In genomic region chr6:52570291-52570700, GRCh38 we compare ENCODE assay signal across 14 cellular contexts. TPM values are rescaled to one million over a fixed set of nuclear protein-coding genes. Genes with fewer than 3 reads are reported as not detected.
DNase-seq lines count a peak whose midpoint lies in the region; ATAC-seq and TF ChIP-seq lines count a peak whose summit lies in the region.
"Had no signal": no experiment of that assay in that cellular context is flagged by ENCODE, and none has a peak within 500 bp of the region (broad histone marks: within the 10 kb centered on the region; RNA-seq: fewer than 3 reads in every experiment).

No MANE protein-coding gene starts in this region.

- intact Hi-C loops in IMR-90 (cut with micrococcal nuclease) = no loop called here
- intact Hi-C loops in ascending aorta (cut with DNase I) = loop anchor here (10.0 kb wide), 2 partner anchors 285 to 425 kb away; partner anchors contain the start of genes GSTA4 and MCM3
- intact Hi-C loops in right cardiac atrium (cut with DNase I) = loop anchor here in 3 of 4 donors (5.0 to 10.0 kb wide), 4 partner anchors 58 to 148 kb away; partner anchors contain the start of gene EFHC1 (in 2 of the 3)

- H3K27me3 ChIP-seq in IMR-90 (ENCODE audit: control insufficient read depth, insufficient read depth, low read length) (no peaks in the 10 kb centered on the region), ascending aorta (no peaks in the 10 kb centered on the region), right cardiac atrium (ENCODE audit: control insufficient read depth, insufficient read depth) (no peaks in the 10 kb centered on the region), suprapubic skin (no peaks in the 10 kb centered on the region)
- H3K27me3 ChIP-seq: right lobe of liver had no signal

- WGBS in IMR-90 (ENCODE audit: extremely low coverage in 2 of 2, insufficient read length in 1 of 2), 2 experiments = no CpG with 5 or more reads among the region's 8 CpGs
- WGBS in right cardiac atrium = 32% methylated on average over 8 of the region's 8 CpGs
- 37% methylated on average over 8 of the region's 8 CpGs for WGBS in suprapubic skin

- TF ChIP-seq CTCF in IMR-90 (conservative IDR thresholded peaks at IDR 0.05; ENCODE audit: low read depth, low read length) (no peak), ascending aorta (IDR thresholded peaks at IDR 0.05) (no peak), suprapubic skin (IDR thresholded peaks at IDR 0.05) (no peak), endothelial cell (IDR thresholded peaks at IDR 0.05; ENCODE audit: unreplicated experiment) (no peak)

- POLR2A ChIA-PET in IMR-90 (lab: Charles Lee; ENCODE audit: unreplicated experiment) = interaction anchor here (0.6 kb wide), 1 partner anchor 528 kb away, joined by 5 read pairs; no protein-coding TSS in a partner anchor

- H3K79me1 ChIP-seq in IMR-90 (ENCODE audit: low read depth in 1 of 2, low read length in 2 of 2) = peaks cover 6 to 75% of the 10 kb centered on the region in 2 experiments; a peak in 3 of 4 replicates

- peak overlapping the region; percentile 42; the same call in 1 of the 2 replicates for H3K14ac ChIP-seq in IMR-90 (replicated peaks; ENCODE audit: low read depth, low read length)

- CTCF ChIA-PET in IMR-90 (lab: Yijun Ruan, JAX) = interaction anchor here (0.7 to 1.8 kb wide), 3 partner anchors 31 to 82 kb away, joined by 3 to 6 read pairs (median 3); no protein-coding TSS in a partner anchor

- peaks cover 4% of the 10 kb centered on the region; the same call in 1 of the 2 replicates for H3K36me3 ChIP-seq in IMR-90 (ENCODE audit: control insufficient read depth, insufficient read depth, low read length)
- H3K36me3 ChIP-seq in ascending aorta = no peaks in the 10 kb centered on the region
- H3K36me3 ChIP-seq in suprapubic skin = no peaks in the 10 kb centered on the region
- H3K36me3 ChIP-seq: right lobe of liver had no signal

- peak overlapping the region; percentile 59 for H2BK5ac ChIP-seq in IMR-90 (ENCODE audit: low read depth, low read length, poor library complexity, severe bottlenecking)

- TF ChIP-seq RAD21 in IMR-90 (IDR thresholded peaks at IDR 0.05; ENCODE audit: low read length) = no peak

- peaks cover 43% of the 10 kb centered on the region for H3K4me1 ChIP-seq in IMR-90 (ENCODE audit: control insufficient read depth, insufficient read depth, low read length)
- H3K4me1 ChIP-seq in ascending aorta = peaks cover 30 to 90% of the 10 kb centered on the region in 2 donors
- H3K4me1 ChIP-seq in right cardiac atrium (ENCODE audit: control insufficient read depth, insufficient read depth, low read length) = peaks cover 34% of the 10 kb centered on the region
- peaks cover 61% of the 10 kb centered on the region for H3K4me1 ChIP-seq in suprapubic skin

- H3K4me1 Mint-ChIP-seq in endothelial cell (ENCODE audit: unreplicated experiment) = peaks cover 82% of the 10 kb centered on the region

- H2AK9ac ChIP-seq in IMR-90 (replicated peaks; ENCODE audit: low read depth, low read length, poor library complexity) = no peak overlapping the region

- ATAC-seq in IMR-90 (ENCODE audit: low read depth) (no peak), right cardiac atrium (peak; percentile 56 to 59), left lobe of liver (no peak), GM21381 (IDR thresholded peaks at IDR 0.05; ENCODE audit: unreplicated experiment) (no peak)
- ATAC-seq: right lobe of liver had no signal

- no peaks in the 10 kb centered on the region for H3K9me3 Mint-ChIP-seq in endothelial cell (ENCODE audit: unreplicated experiment)
- H3K9me3 Mint-ChIP-seq: IgD-negative memory B cell had no signal

- no TSS peak for BruUV-seq in IMR-90 (replicated peaks; lab: Mats Ljungman, UMichigan)

- TF ChIP-seq EP300 in suprapubic skin (IDR thresholded peaks at IDR 0.05) = no peak

- H3K27me3 Mint-ChIP-seq in endothelial cell (ENCODE audit: unreplicated experiment) = peaks cover 10% of the 10 kb centered on the region
- H3K27me3 Mint-ChIP-seq: IgD-negative memory B cell had no signal

- peak overlapping the region; percentile 52 for H2AK5ac ChIP-seq in IMR-90 (ENCODE audit: low read depth, low read length)

- peak overlapping the region; percentile 56 for H2BK120ac ChIP-seq in IMR-90 (ENCODE audit: low read depth, low read length)

- H3K27ac Mint-ChIP-seq in endothelial cell (ENCODE audit: unreplicated experiment) = no peak overlapping the region
- H3K27ac Mint-ChIP-seq: IgD-negative memory B cell had no signal

- 0 out of 2 replicates have a peak overlapping the region, but pooled peaks have one; percentile 8 for H2BK20ac ChIP-seq in IMR-90 (ENCODE audit: low read depth, low read length)

- H4K20me1 ChIP-seq in IMR-90 (ENCODE audit: insufficient read depth, low read length) = peaks cover 77% of the 10 kb centered on the region

- no peak overlapping the region for H3K4me3 Mint-ChIP-seq in endothelial cell (ENCODE audit: unreplicated experiment)

- H3K4ac ChIP-seq in IMR-90 (ENCODE audit: low read depth, low read length) = peak overlapping the region; percentile 52

- DNase-seq in IMR-90 (no peak), ascending aorta (ENCODE audit: low spot score in 2 of 2) (no peak), right cardiac atrium (peak; percentile 56 to 74 (median 74)), suprapubic skin (ENCODE audit: low spot score in 2 of 2) (peak in 1 of 2 donors; percentile 73), endothelial cell (ENCODE audit: low spot score) (no peak), UCSD-AML1 (lab: John Stamatoyannopoulos, UW; ENCODE audit: unreplicated experiment) (no peak), left lobe of liver (ENCODE audit: low spot score) (no peak)
- DNase-seq: amygdala, DMS153, NCI-H510A, right lobe of liver had no signal

- H2AFZ ChIP-seq in IMR-90 (replicated peaks; ENCODE audit: low read length, poor library complexity) = no peak overlapping the region

- TF ChIP-seq POLR2A in IMR-90 (IDR thresholded peaks at IDR 0.05; ENCODE audit: low read depth, low read length) (no peak), suprapubic skin (IDR thresholded peaks at IDR 0.05) (no peak)

- no peaks in the 10 kb centered on the region for H3K9me3 ChIP-seq in IMR-90 (ENCODE audit: control insufficient read depth, insufficient read depth, low read length)
- no peaks in the 10 kb centered on the region for H3K9me3 ChIP-seq in ascending aorta
- no peaks in the 10 kb centered on the region for H3K9me3 ChIP-seq in right cardiac atrium (ENCODE audit: control insufficient read depth, low read length)
- no peaks in the 10 kb centered on the region for H3K9me3 ChIP-seq in suprapubic skin
- H3K9me3 ChIP-seq: right lobe of liver had no signal

- H3K4me2 ChIP-seq in IMR-90 (ENCODE audit: low read depth, low read length) = peak overlapping the region; percentile 43

- H3K18ac ChIP-seq in IMR-90 (ENCODE audit: low read depth, low read length) = peak overlapping the region; percentile 36

- peak overlapping the region; percentile 18; the same call in 1 of the 2 replicates for H3K9ac ChIP-seq in IMR-90 (ENCODE audit: low read depth, low read length)

- H4K91ac ChIP-seq in IMR-90 (ENCODE audit: insufficient read depth, low read depth, low read length) = peak overlapping the region; percentile 26; the same call in 1 of the 2 replicates

- dilution Hi-C loops in IMR-90 (cut with HindIII; ENCODE audit: low sequenced_read_pairs, unreplicated experiment) = no loop called here

- H4K8ac ChIP-seq in IMR-90 (ENCODE audit: low read depth in 2 of 2, low read length in 2 of 2) = peak overlapping the region in 1 of 2 experiments; percentile 56; a peak in 1 of 4 replicates

- H4K5ac ChIP-seq in IMR-90 (ENCODE audit: low read depth, low read length) = peak overlapping the region; percentile 2; the same call in 1 of the 2 replicates

- H2BK15ac ChIP-seq in IMR-90 (ENCODE audit: low read depth, low read length) = 0 out of 3 replicates have a peak overlapping the region, but pooled peaks have one; percentile 56

- H3K27ac ChIP-seq in IMR-90 (ENCODE audit: insufficient read depth, low read length) (peak overlapping the region; percentile 44), ascending aorta (peak overlapping the region; percentile 99 to 100), right cardiac atrium (ENCODE audit: low read length) (peak overlapping the region; percentile 10), suprapubic skin (peak overlapping the region; percentile 54)
- H3K27ac ChIP-seq: epithelial cell of prostate, right lobe of liver had no signal

- peaks cover 45% of the 10 kb centered on the region for H3K9me1 ChIP-seq in IMR-90 (ENCODE audit: insufficient read depth, low read length)

- H3K56ac ChIP-seq in IMR-90 (ENCODE audit: extremely low read depth, insufficient read depth, low read length) = no peak overlapping the region; the same call in 1 of the 2 replicates

- H3K36me3 Mint-ChIP-seq in endothelial cell (ENCODE audit: low read depth, unreplicated experiment) = peaks cover 8% of the 10 kb centered on the region
- H3K36me3 Mint-ChIP-seq: IgD-negative memory B cell had no signal

- H3K23ac ChIP-seq in IMR-90 (ENCODE audit: low read depth, low read length) = peak overlapping the region; percentile 59

- in situ Hi-C loops in IMR-90 (cut with MboI; ENCODE audit: low sequenced_read_pairs) = no loop called here

- H3K4me3 ChIP-seq in IMR-90 (ENCODE audit: insufficient read depth, low read depth, low read length) (no peak overlapping the region), ascending aorta (peak overlapping the region; percentile 11 to 39), right cardiac atrium (ENCODE audit: low read length) (no peak overlapping the region), suprapubic skin (no peak overlapping the region)
- H3K4me3 ChIP-seq: right lobe of liver had no signal

TF ChIP-seq in IMR-90, 13 proteins besides CTCF, POLR2A, EP300 and RAD21 (continues in another document):
- TF ChIP-seq RFX5 (IDR thresholded peaks at IDR 0.05; ENCODE audit: low read depth, low read length) (no peak), CHD1 (IDR thresholded peaks at IDR 0.05; ENCODE audit: low read depth, low read length) (no peak), MXI1 (IDR thresholded peaks at IDR 0.05; ENCODE audit: borderline replicate concordance, low read depth, low read length) (no peak), USF2 (IDR thresholded peaks at IDR 0.05; ENCODE audit: low read depth, low read length) (no peak)

RNA-seq across cellular contexts. Expression of gene TRAM2, which starts 6.6 kb away (rescaled TPM):
- total RNA-seq in IMR-90 (2012; rRNA removed) (77.2 and 81.1 TPM in 2 replicates), ascending aorta (32.6 TPM), right cardiac atrium (10 to 100 TPM; 14.5 to 18.2 (median 15.2) TPM), suprapubic skin (10 to 100 TPM in 1 of 4 donors, 1 to 10 TPM in 3; 6.5 to 14.1 (median 7.2) TPM), endothelial cell (ENCODE audit: unreplicated experiment) (29.4 TPM), left lobe of liver (17.3 TPM)
- polyA plus RNA-seq in IMR-90 (2012; rRNA removed) (94.2 and 95.7 TPM in 2 replicates), right cardiac atrium (7.1 TPM)
- polyA plus RNA-seq in IMR-90 (2012; cell fraction: cytosol; rRNA removed) = 51.8 and 52.7 TPM in 2 replicates
- 86.8 and 207 TPM in 2 replicates for polyA plus RNA-seq in IMR-90 (2012; cell fraction: nucleus; rRNA removed; ENCODE audit: low replicate concordance)

Comparison
In these comparisons a context has a peak if more than half of its experiments do, and no peak if none do; other contexts are left out.
1. ATAC-seq: peak in right cardiac atrium (2 of 2); none in IMR-90 (single experiment), left lobe of liver (single experiment) and GM21381 (single experiment).
2. DNase-seq: peak in right cardiac atrium (3 of 3); none in IMR-90 (single experiment), ascending aorta (0 of 2), endothelial cell (single experiment), UCSD-AML1 (single experiment) and left lobe of liver (single experiment).
3. H3K27ac ChIP-seq: peak in every context shown above with its lines; median percentile 100 in ascending aorta; 54 in suprapubic skin; 44 in IMR-90; 10 in right cardiac atrium.
4. H3K4me3 ChIP-seq: peak in ascending aorta (2 of 2); none in IMR-90 (single experiment), right cardiac atrium (single experiment) and suprapubic skin (single experiment).